Comparison of ENCODE assay signal across 9 cellular contexts in the genomic region with DNA sequence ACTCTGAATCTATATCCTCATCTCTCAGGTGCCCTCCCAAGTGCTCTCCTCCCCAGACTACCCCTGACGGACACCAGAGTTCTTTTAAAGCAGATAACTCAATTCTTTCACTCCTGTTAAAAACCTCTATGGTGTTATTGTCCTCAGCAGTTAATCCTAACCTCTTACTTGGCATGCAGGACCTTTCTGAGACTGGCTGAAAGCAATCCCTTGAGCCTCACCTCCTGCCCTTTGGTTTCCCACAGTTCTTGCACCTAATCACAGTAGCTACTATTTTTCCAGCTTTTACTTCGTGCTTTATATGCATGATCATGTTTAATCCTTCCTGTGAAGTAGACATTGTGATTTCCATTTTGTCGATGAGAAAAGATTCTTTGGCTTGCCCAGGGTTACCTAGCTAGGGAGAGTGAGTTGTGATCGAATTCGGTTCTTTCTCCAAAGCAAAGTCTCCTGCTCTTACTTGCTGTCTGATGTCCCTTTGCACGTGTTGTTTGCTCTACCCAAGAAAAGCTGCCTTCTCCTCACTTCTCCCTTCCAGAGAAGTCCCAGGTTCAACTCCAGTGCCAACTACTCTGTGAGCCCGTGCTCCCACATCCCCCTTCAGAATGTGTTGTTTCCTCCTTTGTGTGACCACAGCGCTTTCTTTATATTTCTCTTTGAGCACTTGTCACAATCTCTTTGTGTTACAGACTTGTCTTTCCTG. TPM values are rescaled to one million over a fixed set of nuclear protein-coding genes. Genes with fewer than 3 reads are reported as not detected.
DNase-seq lines count a peak whose midpoint lies in the region; ATAC-seq and TF ChIP-seq lines count a peak whose summit lies in the region.
"Had no signal": no experiment of that assay in that cellular context is flagged by ENCODE, and none has a peak within 500 bp of the region (broad histone marks: within the 10 kb centered on the region; RNA-seq: fewer than 3 reads in every experiment).

No MANE protein-coding gene starts in this region.

- 40 to 52% methylated on average over 8 of the region's 8 CpGs for WGBS in body of pancreas, 2 donors

- in situ Hi-C loops in GM13977 (cut with MboI; ENCODE audit: low pct_unique_long_range_greater_than_20kb, low sequenced_read_pairs, unreplicated experiment), result no loop called here

- H3K4me2 ChIP-seq in osteoblast (ENCODE audit: insufficient read depth, low read length), result peak overlapping the region; percentile 99

- H3K27me3 ChIP-seq in osteoblast (ENCODE audit: insufficient read depth, low read length) (no peaks in the 10 kb centered on the region), body of pancreas (no peaks in the 10 kb centered on the region)

- peaks cover 62% of the 10 kb centered on the region for H4K20me1 ChIP-seq in osteoblast (ENCODE audit: insufficient read depth, low read length)

- DNase-seq in MV-4-11 (lab: John Stamatoyannopoulos, UW) (peak; percentile 93), osteoblast (ENCODE audit: insufficient read length, low spot score, missing footprints) (no peak), GM13977 (ENCODE audit: low spot score) (no peak), body of pancreas (no peak), OCI-M2 (lab: John Stamatoyannopoulos, UW; ENCODE audit: unreplicated experiment) (no peak), GOT3 (lab: John Stamatoyannopoulos, UW) (no peak)
- DNase-seq in central memory CD8-positive, alpha-beta T cell (ENCODE audit: low spot score in 2 of 2), result no peak
- DNase-seq: NCI-H2227 treated with DMSO at 0.1 percent for 48 hours had no signal

- peaks cover 29% of the 10 kb centered on the region for H3K36me3 Mint-ChIP-seq in central memory CD8-positive, alpha-beta T cell (ENCODE audit: insufficient read depth)

- ATAC-seq in central memory CD8-positive, alpha-beta T cell (replicated peaks; ENCODE audit: extremely low read depth, poor library complexity, severe bottlenecking), result no peak
- no peak for ATAC-seq in body of pancreas

- peak overlapping the region; percentile 87 for H3K4me3 ChIP-seq in GM08714 (ENCODE audit: low read length)
- H3K4me3 ChIP-seq in osteoblast (ENCODE audit: insufficient read depth, low read length), result peak overlapping the region; percentile 94
- no peak overlapping the region for H3K4me3 ChIP-seq in body of pancreas

- peaks cover 74% of the 10 kb centered on the region for H3K79me2 ChIP-seq in osteoblast (ENCODE audit: insufficient read depth, low read length)

- no peaks in the 10 kb centered on the region for H3K9me3 Mint-ChIP-seq in central memory CD8-positive, alpha-beta T cell

- peaks cover 5% of the 10 kb centered on the region for H3K36me3 ChIP-seq in osteoblast (ENCODE audit: insufficient read depth, low read length)
- no peaks in the 10 kb centered on the region for H3K36me3 ChIP-seq in body of pancreas (replicated peaks in 1 of 2; ENCODE audit: insufficient read depth in 1 of 2, low read depth in 2 of 2)

- peak overlapping the region; percentile 85 for H3K4me3 Mint-ChIP-seq in central memory CD8-positive, alpha-beta T cell

- H3K4me1 ChIP-seq in osteoblast (ENCODE audit: insufficient read depth, low read length) (peaks cover 29% of the 10 kb centered on the region), body of pancreas (peaks cover 75% of the 10 kb centered on the region)

- H2AFZ ChIP-seq in osteoblast (ENCODE audit: low read length), result no peak overlapping the region

- peaks cover 61% of the 10 kb centered on the region for H3K4me1 Mint-ChIP-seq in central memory CD8-positive, alpha-beta T cell

- TF ChIP-seq CTCF in osteoblast (IDR thresholded peaks at IDR 0.05; ENCODE audit: extremely low read depth, low read depth, low read length) (no peak), GM13977 (IDR thresholded peaks at IDR 0.05; ENCODE audit: extremely low read depth, insufficient read depth, missing control alignments) (no peak), body of pancreas (IDR thresholded peaks at IDR 0.05) (no peak)

- H3K27me3 Mint-ChIP-seq in central memory CD8-positive, alpha-beta T cell, result no peaks in the 10 kb centered on the region

- H3K9me3 ChIP-seq in osteoblast (ENCODE audit: low read depth, low read length) (no peaks in the 10 kb centered on the region), body of pancreas (no peaks in the 10 kb centered on the region)

- H3K27ac ChIP-seq in osteoblast (ENCODE audit: low read depth, low read length), result peak overlapping the region; percentile 94
- H3K27ac ChIP-seq in body of pancreas, result no peak overlapping the region

- H3K27ac Mint-ChIP-seq in central memory CD8-positive, alpha-beta T cell (ENCODE audit: low read depth), result peak overlapping the region; percentile 87

- TF ChIP-seq POLR2A in body of pancreas (IDR thresholded peaks at IDR 0.05), result no peak

- intact Hi-C loops in body of pancreas (cut with DNase I), result no loop called here

RNA-seq across cellular contexts. Expression of a gene that starts 2.1 kb away (rescaled TPM):
- 40.2 and 40.4 TPM in 2 replicates for total RNA-seq in osteoblast
- 10 to 100 TPM; 17.4 to 33.3 TPM for total RNA-seq in body of pancreas

RNA-seq across cellular contexts. Expression of a gene that starts 18.3 kb away (rescaled TPM):
- total RNA-seq in osteoblast (0.29 and 0.36 TPM in 2 replicates), body of pancreas (under 1 TPM in 1 of 2 donors, not detected in 1; under 0.01 TPM)

Comparison
In these comparisons a context has a peak if more than half of its experiments do, and no peak if none do; other contexts are left out.
1. H3K4me3 ChIP-seq: peak in GM08714 (single experiment) and osteoblast (single experiment); none in body of pancreas (0 of 2).